2 cellular contexts compared by ENCODE assay signal in the genomic region with DNA sequence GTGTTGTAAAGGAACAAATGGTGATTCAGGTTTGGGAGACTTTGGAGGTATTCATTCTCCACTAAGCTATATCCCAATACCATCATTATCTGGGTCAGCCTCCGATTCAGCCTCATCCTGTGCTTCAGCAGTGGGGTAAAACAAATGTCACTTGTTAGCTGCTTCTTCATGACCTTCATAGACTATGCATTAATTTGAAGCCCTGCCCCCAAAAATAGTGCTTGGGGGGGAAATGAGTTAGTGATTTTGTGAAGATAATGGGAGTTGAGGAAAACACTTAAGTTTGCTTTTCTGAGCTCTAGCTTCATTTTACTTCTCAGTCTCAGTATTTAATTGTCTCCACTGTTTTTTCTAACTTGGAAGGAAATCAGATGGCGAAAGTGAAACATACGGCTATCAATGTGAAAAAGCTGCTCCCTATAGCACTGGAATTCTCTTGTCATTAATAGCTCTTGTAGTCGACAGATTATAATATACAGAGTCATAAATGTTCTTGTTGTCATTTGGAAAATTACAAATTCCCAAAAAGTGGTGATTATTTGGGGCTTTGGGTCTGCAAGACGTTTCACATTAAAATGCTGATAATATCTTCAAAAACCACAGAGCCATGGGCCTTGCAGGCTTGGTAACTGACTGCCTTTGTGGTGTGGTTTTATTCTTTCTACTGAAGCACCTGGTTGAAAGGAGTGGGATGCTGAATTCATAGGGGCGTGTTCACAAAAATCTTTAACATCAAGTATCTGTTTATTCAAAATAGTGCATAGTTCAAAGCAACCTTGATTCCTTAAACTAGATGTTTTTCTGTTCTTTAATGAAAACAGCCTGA.
TF ChIP-seq lines count a peak whose summit lies in the region.

No MANE protein-coding gene starts in this region.

TF ChIP-seq in liver, 16 proteins besides CTCF, POLR2A, EP300 and RAD21:
- TF ChIP-seq YY1 (IDR thresholded peaks at IDR 0.05) (no peak), EGR1 (IDR thresholded peaks at IDR 0.05; ENCODE audit: low read depth in 2 of 2) (no peak), FOXA1 (IDR thresholded peaks at IDR 0.05) (no peak), TAF1 (conservative IDR thresholded peaks at IDR 0.05) (no peak), JUND (IDR thresholded peaks at IDR 0.05) (no peak), HNF4G (IDR thresholded peaks at IDR 0.05) (no peak), NR2F2 (IDR thresholded peaks at IDR 0.05) (no peak), HNF4A (conservative IDR thresholded peaks at IDR 0.05) (no peak)
- TF ChIP-seq, protein P1, sequence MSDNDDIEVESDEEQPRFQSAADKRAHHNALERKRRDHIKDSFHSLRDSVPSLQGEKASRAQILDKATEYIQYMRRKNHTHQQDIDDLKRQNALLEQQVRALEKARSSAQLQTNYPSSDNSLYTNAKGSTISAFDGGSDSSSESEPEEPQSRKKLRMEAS (IDR thresholded peaks at IDR 0.05), result no peak

TF ChIP-seq in HepG2, 621 proteins besides CTCF, POLR2A, EP300 and RAD21:
- TF ChIP-seq, protein P2, sequence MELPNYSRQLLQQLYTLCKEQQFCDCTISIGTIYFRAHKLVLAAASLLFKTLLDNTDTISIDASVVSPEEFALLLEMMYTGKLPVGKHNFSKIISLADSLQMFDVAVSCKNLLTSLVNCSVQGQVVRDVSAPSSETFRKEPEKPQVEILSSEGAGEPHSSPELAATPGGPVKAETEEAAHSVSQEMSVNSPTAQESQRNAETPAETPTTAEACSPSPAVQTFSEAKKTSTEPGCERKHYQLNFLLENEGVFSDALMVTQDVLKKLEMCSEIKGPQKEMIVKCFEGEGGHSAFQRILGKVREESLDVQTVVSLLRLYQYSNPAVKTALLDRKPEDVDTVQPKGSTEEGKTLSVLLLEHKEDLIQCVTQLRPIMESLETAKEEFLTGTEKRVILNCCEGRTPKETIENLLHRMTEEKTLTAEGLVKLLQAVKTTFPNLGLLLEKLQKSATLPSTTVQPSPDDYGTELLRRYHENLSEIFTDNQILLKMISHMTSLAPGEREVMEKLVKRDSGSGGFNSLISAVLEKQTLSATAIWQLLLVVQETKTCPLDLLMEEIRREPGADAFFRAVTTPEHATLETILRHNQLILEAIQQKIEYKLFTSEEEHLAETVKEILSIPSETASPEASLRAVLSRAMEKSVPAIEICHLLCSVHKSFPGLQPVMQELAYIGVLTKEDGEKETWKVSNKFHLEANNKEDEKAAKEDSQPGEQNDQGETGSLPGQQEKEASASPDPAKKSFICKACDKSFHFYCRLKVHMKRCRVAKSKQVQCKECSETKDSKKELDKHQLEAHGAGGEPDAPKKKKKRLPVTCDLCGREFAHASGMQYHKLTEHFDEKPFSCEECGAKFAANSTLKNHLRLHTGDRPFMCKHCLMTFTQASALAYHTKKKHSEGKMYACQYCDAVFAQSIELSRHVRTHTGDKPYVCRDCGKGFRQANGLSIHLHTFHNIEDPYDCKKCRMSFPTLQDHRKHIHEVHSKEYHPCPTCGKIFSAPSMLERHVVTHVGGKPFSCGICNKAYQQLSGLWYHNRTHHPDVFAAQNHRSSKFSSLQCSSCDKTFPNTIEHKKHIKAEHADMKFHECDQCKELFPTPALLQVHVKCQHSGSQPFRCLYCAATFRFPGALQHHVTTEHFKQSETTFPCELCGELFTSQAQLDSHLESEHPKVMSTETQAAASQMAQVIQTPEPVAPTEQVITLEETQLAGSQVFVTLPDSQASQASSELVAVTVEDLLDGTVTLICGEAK (IDR thresholded peaks at IDR 0.05), result no peak
- TF ChIP-seq, protein P2 (CRISPR knock-in tag; IDR thresholded peaks at IDR 0.05), result no peak
- TF ChIP-seq ZSCAN20 (CRISPR knock-in tag; IDR thresholded peaks at IDR 0.05; ENCODE audit: borderline replicate concordance), result no peak
- TF ChIP-seq, protein P3, sequence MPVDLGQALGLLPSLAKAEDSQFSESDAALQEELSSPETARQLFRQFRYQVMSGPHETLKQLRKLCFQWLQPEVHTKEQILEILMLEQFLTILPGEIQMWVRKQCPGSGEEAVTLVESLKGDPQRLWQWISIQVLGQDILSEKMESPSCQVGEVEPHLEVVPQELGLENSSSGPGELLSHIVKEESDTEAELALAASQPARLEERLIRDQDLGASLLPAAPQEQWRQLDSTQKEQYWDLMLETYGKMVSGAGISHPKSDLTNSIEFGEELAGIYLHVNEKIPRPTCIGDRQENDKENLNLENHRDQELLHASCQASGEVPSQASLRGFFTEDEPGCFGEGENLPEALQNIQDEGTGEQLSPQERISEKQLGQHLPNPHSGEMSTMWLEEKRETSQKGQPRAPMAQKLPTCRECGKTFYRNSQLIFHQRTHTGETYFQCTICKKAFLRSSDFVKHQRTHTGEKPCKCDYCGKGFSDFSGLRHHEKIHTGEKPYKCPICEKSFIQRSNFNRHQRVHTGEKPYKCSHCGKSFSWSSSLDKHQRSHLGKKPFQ (CRISPR knock-in tag; IDR thresholded peaks at IDR 0.05; ENCODE audit: insufficient replicate concordance), result no peak
- no peak for TF ChIP-seq YY1 (IDR thresholded peaks at IDR 0.05; ENCODE audit: insufficient read depth, insufficient replicate concordance, low read depth, low read length)
- TF ChIP-seq GTF2F1 (IDR thresholded peaks at IDR 0.05; ENCODE audit: low read length), result no peak
- no peak for TF ChIP-seq MTF1 (CRISPR knock-in tag; IDR thresholded peaks at IDR 0.05)
- no peak for TF ChIP-seq ZFP37 (CRISPR knock-in tag; IDR thresholded peaks at IDR 0.05; ENCODE audit: borderline replicate concordance)
- TF ChIP-seq MED13 (CRISPR knock-in tag; IDR thresholded peaks at IDR 0.05), result no peak
